In genomic region chr6:14077193-14077853, GRCh38 we compare ENCODE assay signal across 22 cellular contexts.
"Had no signal": no experiment of that assay in that cellular context is flagged by ENCODE, and none has a peak within 500 bp of the region (broad histone marks: within the 10 kb centered on the region; RNA-seq: fewer than 3 reads in every experiment).

No MANE protein-coding gene starts in this region.

- DNase-seq: activated CD4-positive, CD25-positive, alpha-beta regulatory T cell treated with anti-CD3 and anti-CD28 coated beads, Interleukin-2, amount 50 U/mL, for 72 hours; activated CD8-positive, alpha-beta memory T cell treated with anti-CD3 and anti-CD28 coated beads for 24 hours; activated effector memory CD4-positive, alpha-beta T cell treated with anti-CD3 and anti-CD28 coated beads, Interleukin-2, amount 50 U/mL, for 16 hours; anterior cingulate cortex; cerebellar nuclear complex; effector CD8-positive, alpha-beta T cell; foreskin fibroblast; glutamatergic neuron; kidney glomerular epithelial cell; left ventricle myocardium superior; nucleus accumbens; SK-N-SH; stimulated activated CD4-positive, alpha-beta T cell treated with anti-CD3 and anti-CD28 coated beads, Interleukin-2, amount 100 ng/mL, for 48 hours; stimulated activated naive CD4-positive, alpha-beta T cell treated with Interleukin-2 at 50 U/mL for 16 hours; T-cell; T-helper 9 cell had no signal

- H3K9me3 Mint-ChIP-seq: activated naive CD4-positive, alpha-beta T cell treated with anti-CD3 and anti-CD28 coated beads, Interleukin-2, amount 50 U/mL, for 72 hours; memory B cell; natural killer cell treated with Interleukin-12 subunit alpha and Interleukin-12 subunit beta and Interleukin-15 and Interleukin-18, amount 100 ng/mL, for 72 hours; T-cell; type B pancreatic cell had no signal

- H3K27me3 ChIP-seq: suprapubic skin had no signal

- H3K27me3 Mint-ChIP-seq: memory B cell; natural killer cell treated with Interleukin-12 subunit alpha and Interleukin-12 subunit beta and Interleukin-15 and Interleukin-18, amount 100 ng/mL, for 72 hours; T-cell; type B pancreatic cell had no signal

- H3K36me3 Mint-ChIP-seq: activated naive CD4-positive, alpha-beta T cell treated with anti-CD3 and anti-CD28 coated beads, Interleukin-2, amount 50 U/mL, for 72 hours; memory B cell; natural killer cell treated with Interleukin-12 subunit alpha and Interleukin-12 subunit beta and Interleukin-15 and Interleukin-18, amount 100 ng/mL, for 72 hours; T-cell; type B pancreatic cell had no signal

- H3K4me3 ChIP-seq: suprapubic skin had no signal

- H3K27ac Mint-ChIP-seq: activated naive CD4-positive, alpha-beta T cell treated with anti-CD3 and anti-CD28 coated beads, Interleukin-2, amount 50 U/mL, for 72 hours; type B pancreatic cell had no signal

- H3K27ac ChIP-seq: suprapubic skin had no signal

- H3K9ac ChIP-seq: SK-N-SH had no signal

- H3K9me3 ChIP-seq: SK-N-SH, suprapubic skin had no signal

- ATAC-seq: left ventricle myocardium superior; natural killer cell treated with Interleukin-12 subunit alpha and Interleukin-12 subunit beta and Interleukin-15 and Interleukin-18, amount 100 ng/mL, for 72 hours; T-cell had no signal

- FAIRE-seq: endothelial cell of umbilical vein had no signal

- H3K4me3 Mint-ChIP-seq: memory B cell; natural killer cell treated with Interleukin-12 subunit alpha and Interleukin-12 subunit beta and Interleukin-15 and Interleukin-18, amount 100 ng/mL, for 72 hours; T-cell; type B pancreatic cell had no signal

- H3K36me3 ChIP-seq: suprapubic skin had no signal

- H3K4me2 ChIP-seq: SK-N-SH had no signal
